Comparison of ENCODE assay signal across 8 cellular contexts in genomic region chr14:20681348-20682126, GRCh38. TPM values are rescaled to one million over a fixed set of nuclear protein-coding genes. Genes with fewer than 3 reads are reported as not detected.
DNase-seq lines count a peak whose midpoint lies in the region; ATAC-seq, FAIRE-seq and TF ChIP-seq lines count a peak whose summit lies in the region.

No MANE protein-coding gene starts in this region.

- CTCF ChIA-PET in HEK293 (lab: Yijun Ruan, JAX) = interaction anchor here (0.7 to 2.9 kb wide), 12 partner anchors 10 to 289 kb away, joined by 3 to 13 read pairs (median 4); partner anchors contain the start of genes APEX1 and OSGEP

- POLR2A ChIA-PET in HEK293 (lab: Yijun Ruan, JAX) = interaction anchor here (0.7 to 4.8 kb wide), 12 partner anchors 13 to 338 kb away, joined by 3 to 40 read pairs (median 8); partner anchors contain the start of genes APEX1, OSGEP, PARP2 and PIP4P1

- H3K9me3 Mint-ChIP-seq in central memory CD8-positive, alpha-beta T cell = no peaks in the 10 kb centered on the region

- H3K4me3 Mint-ChIP-seq in central memory CD8-positive, alpha-beta T cell = no peak overlapping the region

- no peaks in the 10 kb centered on the region for H3K36me3 Mint-ChIP-seq in central memory CD8-positive, alpha-beta T cell (ENCODE audit: insufficient read depth)

- H3K4me1 ChIP-seq in HEK293 (ENCODE audit: control insufficient read depth, insufficient read depth, low read length) (no peaks in the 10 kb centered on the region; the same call in 1 of the 2 replicates), kidney (ENCODE audit: control insufficient read depth in 1 of 2, insufficient read depth in 1 of 2, low read depth in 1 of 2, low read length in 2 of 2) (peaks cover 9 to 10% of the 10 kb centered on the region in 2 donors)

- intact Hi-C loops in kidney (cut with DNase I) = loop anchor here (10.0 kb wide), 1 partner anchor 347 kb away; the partner anchor contains the start of gene CCNB1IP1

- H3K9me3 ChIP-seq in HEK293 (ENCODE audit: control insufficient read depth, insufficient read depth, low read depth, low read length) (no peaks in the 10 kb centered on the region), kidney (ENCODE audit: control insufficient read depth in 1 of 2, low read length in 2 of 2) (no peaks in the 10 kb centered on the region)

- H3K27ac ChIP-seq in HEK293 (ENCODE audit: extremely low read depth, low read depth, low read length) (peak overlapping the region; percentile 96), kidney (ENCODE audit: low read depth in 2 of 2, low read length in 2 of 2) (peak overlapping the region; percentile 98 to 100)

- H3K4me3 ChIP-seq in HEK293 (ENCODE audit: low read depth, low read length) = peak overlapping the region; percentile 68
- peak overlapping the region; percentile 91 to 94 for H3K4me3 ChIP-seq in kidney (ENCODE audit: low read length in 2 of 2)

- H3K4me1 Mint-ChIP-seq in central memory CD8-positive, alpha-beta T cell = no peaks in the 10 kb centered on the region

- FAIRE-seq in kidney (lab: Jason Lieb, UNC) = no peak

- DNase-seq in Daoy (ENCODE audit: low read depth) = peak; percentile 89
- DNase-seq in NCI-H2107 treated with DMSO at 0.1 percent for 48 hours (lab: John Stamatoyannopoulos, UW; ENCODE audit: unreplicated experiment) = peak; percentile 64
- peak; percentile 47 to 86 (median 65) for DNase-seq in activated CD4-positive, CD25-positive, alpha-beta regulatory T cell (lab: John Stamatoyannopoulos, UW)
- peak; percentile 88 to 92 for DNase-seq in central memory CD8-positive, alpha-beta T cell (ENCODE audit: low spot score in 2 of 2)
- DNase-seq in kidney = peak; percentile 85
- DNase-seq in stimulated activated CD4-positive, alpha-beta T cell treated with anti-CD3 and anti-CD28 coated beads, Interleukin-12 subunit alpha, Interleukin-12 subunit beta, amount 100 ng/mL, for 48 hours (ENCODE audit: low read depth in 2 of 3, low spot score in 1 of 3) = peak; percentile 72 to 95 (median 93)

- TF ChIP-seq CTCF in HEK293 (tag by site-specific recombination; IDR thresholded peaks at IDR 0.05) (no peak), kidney (IDR thresholded peaks at IDR 0.05; ENCODE audit: borderline replicate concordance, extremely low read depth, insufficient read depth) (no peak)

- ATAC-seq in central memory CD8-positive, alpha-beta T cell (replicated peaks; ENCODE audit: extremely low read depth, poor library complexity, severe bottlenecking) = peak; percentile 29
- no peak for ATAC-seq in GM19351 (IDR thresholded peaks at IDR 0.05; ENCODE audit: unreplicated experiment)

- H3K36me3 ChIP-seq in HEK293 (ENCODE audit: control insufficient read depth in 2 of 2, insufficient read depth in 1 of 2, low read length in 2 of 2) (no peaks in the 10 kb centered on the region), kidney (ENCODE audit: control insufficient read depth in 1 of 2, insufficient read depth in 2 of 2, low read length in 2 of 2) (no peaks in the 10 kb centered on the region)

- no peaks in the 10 kb centered on the region for H3K27me3 Mint-ChIP-seq in central memory CD8-positive, alpha-beta T cell

- H3K9ac ChIP-seq in kidney (ENCODE audit: low read length in 2 of 2) = peak overlapping the region; percentile 96 to 99

- H3K27ac Mint-ChIP-seq in central memory CD8-positive, alpha-beta T cell (ENCODE audit: low read depth) = no peak overlapping the region

TF ChIP-seq in HEK293, 187 proteins besides CTCF, POLR2A, EP300 and RAD21 (continues in another document):
- peak; percentile 79 for TF ChIP-seq ZNF692 (tag by site-specific recombination; IDR thresholded peaks at IDR 0.05)
- peak; percentile 70; the same call in 1 of the 2 replicates for TF ChIP-seq KLF17 (tag by site-specific recombination; IDR thresholded peaks at IDR 0.05)
- TF ChIP-seq SCRT2 (tag by site-specific recombination; IDR thresholded peaks at IDR 0.05) = peak; percentile 75
- TF ChIP-seq ZNF624 (tag by site-specific recombination; IDR thresholded peaks at IDR 0.05) = no peak
- TF ChIP-seq ZNF350 (tag by site-specific recombination; IDR thresholded peaks at IDR 0.05) = no peak
- TF ChIP-seq ZNF585B (tag by site-specific recombination; IDR thresholded peaks at IDR 0.05) = no peak
- no peak for TF ChIP-seq ZNF169 (tag by site-specific recombination; IDR thresholded peaks at IDR 0.05)
- TF ChIP-seq ZNF324 (tag by site-specific recombination; IDR thresholded peaks at IDR 0.05) = no peak; the same call in 1 of the 2 replicates
- 0 out of 2 replicates have a peak, but pooled peaks have one; percentile 38 for TF ChIP-seq ZNF449 (tag by site-specific recombination; IDR thresholded peaks at IDR 0.05)
- peak; percentile 86 for TF ChIP-seq ZNF561 (tag by site-specific recombination; IDR thresholded peaks at IDR 0.05; ENCODE audit: borderline replicate concordance)
- TF ChIP-seq ZNF677 (tag by site-specific recombination; IDR thresholded peaks at IDR 0.05) = no peak; the same call in none of the 2 replicates
- no peak for TF ChIP-seq ZNF548 (tag by site-specific recombination; IDR thresholded peaks at IDR 0.05)
- no peak for TF ChIP-seq ZNF521 (tag by site-specific recombination; IDR thresholded peaks at IDR 0.05)
- 0 out of 2 replicates have a peak, but pooled peaks have one; percentile 34 for TF ChIP-seq SP3 (tag by site-specific recombination; IDR thresholded peaks at IDR 0.05)
- no peak for TF ChIP-seq ZBTB44 (tag by site-specific recombination; IDR thresholded peaks at IDR 0.05)
- TF ChIP-seq ZNF544 (tag by site-specific recombination; IDR thresholded peaks at IDR 0.05) = no peak
- TF ChIP-seq HOXD13 (CRISPR knock-in tag; IDR thresholded peaks at IDR 0.05; ENCODE audit: borderline replicate concordance) = no peak
- no peak for TF ChIP-seq ZNF704 (tag by site-specific recombination; IDR thresholded peaks at IDR 0.05)
- TF ChIP-seq HOXA7 (CRISPR knock-in tag; IDR thresholded peaks at IDR 0.05; ENCODE audit: borderline replicate concordance) = no peak
- TF ChIP-seq ZBTB21 (tag by site-specific recombination; IDR thresholded peaks at IDR 0.05) = no peak

RNA-seq across cellular contexts. Expression of gene RNASE4, which starts 2.8 kb away (rescaled TPM):
- total RNA-seq in Daoy (2014; rRNA removed; shearing (Covaris generic)) = 2.4 and 5.2 TPM in 2 replicates
- 22.8 TPM for total RNA-seq in kidney
- 40.4 TPM for polyA plus RNA-seq in kidney (ENCODE audit: insufficient read depth, low read depth, low replicate concordance)

RNA-seq across cellular contexts. Expression of gene ANG, which starts 7.0 kb away (rescaled TPM):
- 1.3 and 2.4 TPM in 2 replicates for total RNA-seq in Daoy (2014; rRNA removed; shearing (Covaris generic))
- total RNA-seq in kidney = 19.4 TPM
- polyA plus RNA-seq in kidney (ENCODE audit: insufficient read depth, low read depth, low replicate concordance) = 24.5 TPM

RNA-seq across cellular contexts. Expression of gene OR6S1, which starts 40.0 kb away (rescaled TPM):
- total RNA-seq in Daoy (2014; rRNA removed; shearing (Covaris generic)) = not detected in 2 replicates
- not detected for total RNA-seq in kidney
- polyA plus RNA-seq in kidney (ENCODE audit: insufficient read depth, low read depth, low replicate concordance) = not detected
